Comparison of ENCODE assay signal across 8 cellular contexts in genomic region chr15:89088605-89089315, GRCh38. TPM values are rescaled to one million over a fixed set of nuclear protein-coding genes. Genes with fewer than 3 reads are reported as not detected.
DNase-seq lines count a peak whose midpoint lies in the region; ATAC-seq lines count a peak whose summit lies in the region.

No MANE protein-coding gene starts in this region.

- POLR2A ChIA-PET in activated naive CD8-positive, alpha-beta T cell treated with anti-CD3 and anti-CD28 coated beads, Interleukin-2, amount 10 ng/mL, durations not matched to agents 7 days and 5 days (lab: Charles Lee) = interaction anchor here (0.5 to 1.6 kb wide), 11 partner anchors 8 to 465 kb away, joined by 3 to 8 read pairs (median 4); partner anchors contain the start of genes FANCI and POLG

- peaks cover 27% of the 10 kb centered on the region for H3K36me3 Mint-ChIP-seq in activated T-cell treated with anti-CD3 and anti-CD28 coated beads, Interleukin-2, amount 50 U/mL, for 24 hours (ENCODE audit: low read depth)
- peaks cover 8% of the 10 kb centered on the region for H3K36me3 Mint-ChIP-seq in activated naive CD8-positive, alpha-beta T cell treated with anti-CD3 and anti-CD28 coated beads, Interleukin-2, amount 10 ng/mL, durations not matched to agents 7 days and 5 days
- peaks cover 6% of the 10 kb centered on the region for H3K36me3 Mint-ChIP-seq in stimulated activated memory B cell treated with anti-CD40 and anti-IgM and Interleukin-4, amounts not matched to agents 10 μg/mL and 1 μg/mL and 100 μg/mL, for 72 hours

- no peaks in the 10 kb centered on the region for H3K27me3 ChIP-seq in iPS-18a (ENCODE audit: control insufficient read depth, insufficient read depth, low read length)

- H3K9me3 Mint-ChIP-seq in activated T-cell treated with anti-CD3 and anti-CD28 coated beads, Interleukin-2, amount 50 U/mL, for 24 hours = no peaks in the 10 kb centered on the region
- no peaks in the 10 kb centered on the region for H3K9me3 Mint-ChIP-seq in activated naive CD8-positive, alpha-beta T cell treated with anti-CD3 and anti-CD28 coated beads, Interleukin-2, amount 10 ng/mL, durations not matched to agents 7 days and 5 days
- H3K9me3 Mint-ChIP-seq in stimulated activated memory B cell treated with anti-CD40 and anti-IgM and Interleukin-4, amounts not matched to agents 10 μg/mL and 1 μg/mL and 100 μg/mL, for 72 hours = no peaks in the 10 kb centered on the region

- peak overlapping the region; percentile 94 for H3K27ac Mint-ChIP-seq in activated T-cell treated with anti-CD3 and anti-CD28 coated beads, Interleukin-2, amount 50 U/mL, for 24 hours
- peak overlapping the region; percentile 18 for H3K27ac Mint-ChIP-seq in activated naive CD8-positive, alpha-beta T cell treated with anti-CD3 and anti-CD28 coated beads, Interleukin-2, amount 10 ng/mL, durations not matched to agents 7 days and 5 days
- H3K27ac Mint-ChIP-seq in stimulated activated memory B cell treated with anti-CD40 and anti-IgM and Interleukin-4, amounts not matched to agents 10 μg/mL and 1 μg/mL and 100 μg/mL, for 72 hours = no peak overlapping the region

- no peak overlapping the region for H3K4me3 Mint-ChIP-seq in activated T-cell treated with anti-CD3 and anti-CD28 coated beads, Interleukin-2, amount 50 U/mL, for 24 hours
- H3K4me3 Mint-ChIP-seq in activated naive CD8-positive, alpha-beta T cell treated with anti-CD3 and anti-CD28 coated beads, Interleukin-2, amount 10 ng/mL, durations not matched to agents 7 days and 5 days = no peak overlapping the region
- no peak overlapping the region for H3K4me3 Mint-ChIP-seq in stimulated activated memory B cell treated with anti-CD40 and anti-IgM and Interleukin-4, amounts not matched to agents 10 μg/mL and 1 μg/mL and 100 μg/mL, for 72 hours

- no peak overlapping the region for H3K27ac ChIP-seq in iPS-18a (ENCODE audit: low read length)

- H3K9ac ChIP-seq in iPS-18a (ENCODE audit: low read length) = peak overlapping the region; percentile 50

- peak overlapping the region; percentile 86 for H3K4me3 ChIP-seq in iPS-18a (ENCODE audit: low read length)

- no peaks in the 10 kb centered on the region for H3K36me3 ChIP-seq in iPS-18a (ENCODE audit: control insufficient read depth, low read depth, low read length)

- H3K4me1 ChIP-seq in iPS-18a (ENCODE audit: control insufficient read depth, low read depth, low read length) = peaks cover 12% of the 10 kb centered on the region

- peaks cover 43% of the 10 kb centered on the region for H3K4me1 Mint-ChIP-seq in activated T-cell treated with anti-CD3 and anti-CD28 coated beads, Interleukin-2, amount 50 U/mL, for 24 hours (ENCODE audit: low read depth)
- peaks cover 30% of the 10 kb centered on the region for H3K4me1 Mint-ChIP-seq in activated naive CD8-positive, alpha-beta T cell treated with anti-CD3 and anti-CD28 coated beads, Interleukin-2, amount 10 ng/mL, durations not matched to agents 7 days and 5 days
- peaks cover 31% of the 10 kb centered on the region for H3K4me1 Mint-ChIP-seq in stimulated activated memory B cell treated with anti-CD40 and anti-IgM and Interleukin-4, amounts not matched to agents 10 μg/mL and 1 μg/mL and 100 μg/mL, for 72 hours

- no peak for DNase-seq in activated T-cell treated with anti-CD3 and anti-CD28 coated beads, Interleukin-2, amount 50 U/mL, for 24 hours
- no peak for DNase-seq in activated T-cell treated with anti-CD3 and anti-CD28 coated beads, Interleukin-2, amount 50 U/mL, for 1 hour
- DNase-seq in activated naive CD8-positive, alpha-beta T cell treated with anti-CD3 and anti-CD28 coated beads, Interleukin-2, amount 10 ng/mL, durations not matched to agents 7 days and 5 days = no peak
- DNase-seq in NOMO-1 (lab: John Stamatoyannopoulos, UW; ENCODE audit: unreplicated experiment in 2 of 2) (no peak), GM19240 (ENCODE audit: insufficient read length, low spot score) (no peak)

- H3K9me3 ChIP-seq in iPS-18a (ENCODE audit: control insufficient read depth, low read depth, low read length) = no peaks in the 10 kb centered on the region

- ATAC-seq in HG03378 (IDR thresholded peaks at IDR 0.05; ENCODE audit: unreplicated experiment) = peak; percentile 3
- no peak for ATAC-seq in activated naive CD8-positive, alpha-beta T cell treated with anti-CD3 and anti-CD28 coated beads, Interleukin-2, amount 10 ng/mL, durations not matched to agents 7 days and 5 days (ENCODE audit: low read depth)
- peak; percentile 20 for ATAC-seq in stimulated activated memory B cell treated with anti-CD40 and anti-IgM and Interleukin-4, amounts not matched to agents 10 μg/mL and 1 μg/mL and 100 μg/mL, for 72 hours

- no peaks in the 10 kb centered on the region for H3K27me3 Mint-ChIP-seq in activated T-cell treated with anti-CD3 and anti-CD28 coated beads, Interleukin-2, amount 50 U/mL, for 24 hours
- no peaks in the 10 kb centered on the region for H3K27me3 Mint-ChIP-seq in activated naive CD8-positive, alpha-beta T cell treated with anti-CD3 and anti-CD28 coated beads, Interleukin-2, amount 10 ng/mL, durations not matched to agents 7 days and 5 days
- H3K27me3 Mint-ChIP-seq in stimulated activated memory B cell treated with anti-CD40 and anti-IgM and Interleukin-4, amounts not matched to agents 10 μg/mL and 1 μg/mL and 100 μg/mL, for 72 hours = no peaks in the 10 kb centered on the region

RNA-seq across cellular contexts. Expression of gene ABHD2, which starts 0.5 kb away (rescaled TPM):
- 10 to 100 TPM; 54.1 to 62.8 TPM for total RNA-seq in activated naive CD8-positive, alpha-beta T cell treated with anti-CD3 and anti-CD28 coated beads, Interleukin-2, amount 10 ng/mL, durations not matched to agents 7 days and 5 days
